23 cellular contexts compared by ENCODE assay signal in the genomic region with DNA sequence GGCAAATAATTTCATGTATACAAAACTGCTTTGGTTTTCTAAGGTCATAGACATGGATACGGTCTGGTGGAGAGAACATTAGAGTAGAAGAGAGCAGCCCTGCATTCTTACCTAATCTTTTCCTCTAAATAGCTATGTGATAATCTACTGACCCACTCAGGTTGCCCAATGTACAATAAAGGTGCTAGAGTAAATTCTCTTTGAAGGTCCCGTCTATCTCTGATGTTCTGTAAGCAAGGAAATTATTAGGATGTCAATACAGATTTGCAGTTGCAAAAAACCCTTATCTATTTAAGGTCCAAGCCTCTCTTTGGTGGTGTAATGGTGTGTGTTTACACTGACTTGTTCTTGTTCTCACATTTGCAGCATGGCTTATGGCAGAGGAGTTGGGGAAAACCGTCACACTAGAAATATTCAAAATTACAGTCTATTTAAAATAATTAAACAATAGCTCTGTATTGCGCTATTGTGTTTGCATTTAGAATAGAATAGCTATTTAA. TPM values are rescaled to one million over a fixed set of nuclear protein-coding genes. Genes with fewer than 3 reads are reported as not detected.
"Had no signal": no experiment of that assay in that cellular context is flagged by ENCODE, and none has a peak within 500 bp of the region (broad histone marks: within the 10 kb centered on the region; RNA-seq: fewer than 3 reads in every experiment).

No MANE protein-coding gene starts in this region.

- H3K27ac ChIP-seq: SJSA1, SK-N-MC had no signal

- H3K36me3 ChIP-seq: SJSA1 had no signal

- H3K27me3 ChIP-seq: SJSA1 had no signal

- H3K4me3 ChIP-seq: SJSA1, SK-N-MC had no signal

- DNase-seq: KBM-7, MV-4-11, NCI-H1048, NCI-H1105, NCI-H1417, NCI-H146, NCI-H1694 treated with DMSO at 0.1 percent for 48 hours, NCI-H1930, NCI-H2081, NCI-H2107, NCI-H2227 treated with DMSO at 0.1 percent for 48 hours, NCI-H524, NCI-H526 treated with DMSO at 0.1 percent for 48 hours, NCI-H748 treated with DMSO at 0.1 percent for 48 hours, Right ventricle myocardium superior, RPMI8226, SIG-M5 had no signal

- H3K4me1 ChIP-seq: SJSA1 had no signal

RNA-seq across cellular contexts. Expression of a gene that starts 31.2 kb away (rescaled TPM):
- total RNA-seq: HT-29, LHCN-M2, MCF 10A, NCI-H460, Right ventricle myocardium superior, SJSA1 had no signal
